8 cellular contexts compared by ENCODE assay signal in genomic region chr2:105744091-105744908, GRCh38. TPM values are rescaled to one million over a fixed set of nuclear protein-coding genes. Genes with fewer than 3 reads are reported as not detected.
DNase-seq lines count a peak whose midpoint lies in the region; ATAC-seq and TF ChIP-seq lines count a peak whose summit lies in the region.

No MANE protein-coding gene starts in this region.

- H2AFZ ChIP-seq in DND-41 (ENCODE audit: low read depth, low read length), result peak overlapping the region; percentile 72

- TF ChIP-seq CTCF in DND-41 (IDR thresholded peaks at IDR 0.05; ENCODE audit: borderline replicate concordance, extremely low read depth, low read length, poor library complexity, severe bottlenecking), result peak; percentile 15
- TF ChIP-seq CTCF in HL-60 (IDR thresholded peaks at IDR 0.05; ENCODE audit: insufficient read depth, low read length), result no peak

- peak; percentile 75 for DNase-seq in DND-41
- peak in 1 of 2 experiments; percentile 25 for DNase-seq in HL-60 (ENCODE audit: low read depth in 1 of 2, low spot score in 1 of 2)
- peak; percentile 69 for DNase-seq in SK-N-DZ (ENCODE audit: low spot score)
- DNase-seq in amniotic epithelial cell (ENCODE audit: low read depth), result peak; percentile 31
- DNase-seq in left ventricle myocardium superior, result peak; percentile 87
- DNase-seq in mesenteric fat pad (ENCODE audit: low spot score), result no peak

- peak overlapping the region; percentile 63 for H3K4me2 ChIP-seq in DND-41 (ENCODE audit: insufficient read depth, low read length)

- H3K4me1 ChIP-seq in DND-41 (ENCODE audit: insufficient read depth, low read length) (peaks cover 43% of the 10 kb centered on the region), rectal smooth muscle tissue (ENCODE audit: control insufficient read depth, insufficient read depth, low read length) (peaks cover 7% of the 10 kb centered on the region)

- H3K27ac ChIP-seq in DND-41 (ENCODE audit: low read length) (peak overlapping the region; percentile 54), HL-60 (replicated peaks) (peak overlapping the region; percentile 32; the same call in 1 of the 2 replicates), rectal smooth muscle tissue (ENCODE audit: low read depth, low read length) (peak overlapping the region; percentile 61)

- peak overlapping the region; percentile 52 for H3K9ac ChIP-seq in DND-41 (ENCODE audit: low read depth, low read length)
- H3K9ac ChIP-seq in rectal smooth muscle tissue (ENCODE audit: low read length), result no peak overlapping the region

- H3K36me3 ChIP-seq in DND-41 (ENCODE audit: insufficient read depth, low read length) (peaks cover 13% of the 10 kb centered on the region), rectal smooth muscle tissue (ENCODE audit: control insufficient read depth, insufficient read depth, low read length) (no peaks in the 10 kb centered on the region)

- H4K20me1 ChIP-seq in DND-41 (ENCODE audit: insufficient read depth, low read length), result peaks cover 35% of the 10 kb centered on the region

- H3K4me3 ChIP-seq in DND-41 (ENCODE audit: low read depth in 1 of 2, low read length in 2 of 2), result peak overlapping the region; percentile 8 to 74; a peak in 3 of 4 replicates
- peak overlapping the region; percentile 52 for H3K4me3 ChIP-seq in HL-60 (replicated peaks; ENCODE audit: insufficient read depth, low read length)
- peak overlapping the region; percentile 58 for H3K4me3 ChIP-seq in rectal smooth muscle tissue (ENCODE audit: low read length)

- intact Hi-C loops in left ventricle myocardium superior (cut with micrococcal nuclease), result no loop called here

- peaks cover 43% of the 10 kb centered on the region for H3K79me2 ChIP-seq in DND-41 (ENCODE audit: insufficient read depth, low read length)

- H3K27me3 ChIP-seq in DND-41 (ENCODE audit: insufficient read depth, low read length, poor library complexity), result no peaks in the 10 kb centered on the region
- H3K27me3 ChIP-seq in HL-60 (ENCODE audit: insufficient read depth, poor library complexity, severe bottlenecking), result no peaks in the 10 kb centered on the region
- no peaks in the 10 kb centered on the region for H3K27me3 ChIP-seq in rectal smooth muscle tissue (ENCODE audit: control insufficient read depth, insufficient read depth, low read length)

- peak; percentile 90 for ATAC-seq in DND-41 (ENCODE audit: insufficient read depth, low read depth)
- ATAC-seq in GM21360 (IDR thresholded peaks at IDR 0.05; ENCODE audit: unreplicated experiment), result peak; percentile 72
- ATAC-seq in left ventricle myocardium superior, result peak; percentile 94

- H3K9me3 ChIP-seq in DND-41 (ENCODE audit: insufficient read depth, low read length, severe bottlenecking), result no peaks in the 10 kb centered on the region

RNA-seq across cellular contexts. Expression of gene NCK2, which starts 0.4 kb away (rescaled TPM):
- 54.9 and 64.1 TPM in 2 replicates for polyA plus RNA-seq in SK-N-DZ (2014; cell fraction: cytosol; rRNA removed)
- 18.0 and 25.8 TPM in 2 replicates for polyA plus RNA-seq in SK-N-DZ (2014; cell fraction: nucleus; rRNA removed)
- total RNA-seq in left ventricle myocardium superior (39.9 TPM), mesenteric fat pad (39.7 TPM)
